Comparison of ENCODE assay signal across 10 cellular contexts in the genomic region with DNA sequence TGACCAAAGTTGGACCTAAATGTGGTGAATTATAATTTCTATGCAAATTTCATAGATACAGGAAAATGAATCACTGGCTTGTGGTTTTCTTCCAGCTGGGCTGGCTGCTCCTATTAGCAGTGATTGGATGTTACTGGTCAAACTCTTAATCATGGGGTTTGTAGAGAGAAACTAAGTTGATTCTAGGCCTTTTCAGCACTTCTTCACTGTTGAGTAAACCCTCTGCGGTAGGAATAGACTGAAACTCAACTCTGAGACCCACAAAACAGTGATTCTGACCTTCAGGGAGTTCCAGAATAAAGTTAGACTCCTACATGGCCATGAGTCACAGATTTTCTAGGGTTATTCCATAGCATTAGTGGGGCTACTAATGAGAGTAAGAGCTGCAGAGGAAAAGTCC. TPM values are rescaled to one million over a fixed set of nuclear protein-coding genes. Genes with fewer than 3 reads are reported as not detected.
DNase-seq lines count a peak whose midpoint lies in the region; ATAC-seq and TF ChIP-seq lines count a peak whose summit lies in the region.
"Had no signal": no experiment of that assay in that cellular context is flagged by ENCODE, and none has a peak within 500 bp of the region (broad histone marks: within the 10 kb centered on the region; RNA-seq: fewer than 3 reads in every experiment).

No MANE protein-coding gene starts in this region.

- no peak overlapping the region for H3K27ac ChIP-seq in transverse colon
- H3K27ac ChIP-seq: vagina had no signal

- H3K4me3 Mint-ChIP-seq in activated CD4-positive, alpha-beta memory T cell treated with anti-CD3 and anti-CD28 coated beads for 36 hours: no peak overlapping the region

- 73% methylated on average over 1 of the region's 1 CpG; no CpG with 5 or more reads in 1 of the 2 donors for WGBS in transverse colon (ENCODE audit: low coverage in 1 of 2), 2 donors

- peaks cover 0 to 6% (median 0%) of the 10 kb centered on the region in 4 donors for H3K36me3 ChIP-seq in transverse colon

- no peak overlapping the region for H3K27ac Mint-ChIP-seq in activated CD4-positive, alpha-beta memory T cell treated with anti-CD3 and anti-CD28 coated beads for 36 hours

- POLR2A ChIA-PET in activated CD4-positive, alpha-beta memory T cell treated with anti-CD3 and anti-CD28 coated beads for 36 hours (lab: Charles Lee): no interaction called here

- H3K4me3 ChIP-seq in transverse colon: no peak overlapping the region
- H3K4me3 ChIP-seq: vagina had no signal

- no peak for TF ChIP-seq POLR2A in transverse colon (IDR thresholded peaks at IDR 0.05)

- intact Hi-C loops in transverse colon (cut with DNase I; ENCODE audit: low total_unique reads): no loop called here
- intact Hi-C loops in activated CD4-positive, alpha-beta memory T cell treated with anti-CD3 and anti-CD28 coated beads for 36 hours (cut with micrococcal nuclease): no loop called here

- in situ Hi-C loops in transverse colon (cut with MboI; ENCODE audit: low pct_ligation_motif_present in 1 of 4, low pct_unique_long_range_greater_than_20kb in 1 of 4, low sequenced_read_pairs in 3 of 4): no loop called here

- TF ChIP-seq CTCF in transverse colon (IDR thresholded peaks at IDR 0.05): no peak

- CTCF ChIA-PET in activated CD4-positive, alpha-beta memory T cell treated with anti-CD3 and anti-CD28 coated beads for 36 hours (lab: Charles Lee): no interaction called here

- H3K9me3 ChIP-seq in transverse colon: no peaks in the 10 kb centered on the region
- H3K9me3 ChIP-seq: vagina had no signal

- no peaks in the 10 kb centered on the region for H3K9me3 Mint-ChIP-seq in activated CD4-positive, alpha-beta memory T cell treated with anti-CD3 and anti-CD28 coated beads for 36 hours

- peaks cover 0 to 22% (median 8%) of the 10 kb centered on the region in 4 donors for H3K4me1 ChIP-seq in transverse colon
- H3K4me1 ChIP-seq: vagina had no signal

- DNase-seq in EH (ENCODE audit: low read depth) (peak; percentile 71), fibroblast of gingiva (ENCODE audit: low read depth) (peak; percentile 47), transverse colon (no peak), hippocampal formation (lab: John Stamatoyannopoulos, UW) (no peak), amniotic stem cell (lab: John Stamatoyannopoulos, UW) (no peak)
- no peak for DNase-seq in activated CD4-positive, alpha-beta memory T cell treated with anti-CD3 and anti-CD28 coated beads for 36 hours
- DNase-seq: DND-41 had no signal

- H3K27me3 ChIP-seq in transverse colon: no peaks in the 10 kb centered on the region
- H3K27me3 ChIP-seq: vagina had no signal

- peaks cover 1% of the 10 kb centered on the region for H3K4me1 Mint-ChIP-seq in activated CD4-positive, alpha-beta memory T cell treated with anti-CD3 and anti-CD28 coated beads for 36 hours (ENCODE audit: low read depth)

- no peak for TF ChIP-seq EP300 in transverse colon (IDR thresholded peaks at IDR 0.05; ENCODE audit: low read depth)

- no peaks in the 10 kb centered on the region for H3K27me3 Mint-ChIP-seq in activated CD4-positive, alpha-beta memory T cell treated with anti-CD3 and anti-CD28 coated beads for 36 hours

- peaks cover 2% of the 10 kb centered on the region for H3K36me3 Mint-ChIP-seq in activated CD4-positive, alpha-beta memory T cell treated with anti-CD3 and anti-CD28 coated beads for 36 hours

- ATAC-seq in GM21367 (IDR thresholded peaks at IDR 0.05; ENCODE audit: unreplicated experiment) (peak; percentile 68), HG03378 (IDR thresholded peaks at IDR 0.05; ENCODE audit: unreplicated experiment) (peak; percentile 85)

RNA-seq across cellular contexts. Expression of gene FKTN, which starts 47.9 kb away (rescaled TPM):
- 10 to 100 TPM in 3 of 4 donors, 1 to 10 TPM in 1; 6.7 to 15.1 (median 14.5) TPM for total RNA-seq in transverse colon
- total RNA-seq in activated CD4-positive, alpha-beta memory T cell treated with anti-CD3 and anti-CD28 coated beads for 36 hours: 10 to 100 TPM; 15.8 to 16.8 TPM

Comparison
In these comparisons a context has a peak if more than half of its experiments do, and no peak if none do; other contexts are left out.
1. DNase-seq: peak in EH (single experiment) and fibroblast of gingiva (single experiment); none in transverse colon (single experiment), hippocampal formation (0 of 2), amniotic stem cell (single experiment) and activated CD4-positive, alpha-beta memory T cell treated with anti-CD3 and anti-CD28 coated beads for 36 hours (single experiment).